ENCODE assay signal across 8 cellular contexts in genomic region chr19:12681074-12681987, GRCh38. TPM values are rescaled to one million over a fixed set of nuclear protein-coding genes. Genes with fewer than 3 reads are reported as not detected.
DNase-seq lines count a peak whose midpoint lies in the region; ATAC-seq and TF ChIP-seq lines count a peak whose summit lies in the region.

TSS of gene DHPS (minus strand) at chr19:12681880. CDS start at chr19:12681766, 114 bp downstream.

- ATAC-seq in HG03442 (IDR thresholded peaks at IDR 0.05; ENCODE audit: unreplicated experiment) = peak; percentile 67
- ATAC-seq in activated CD4-positive, alpha-beta T cell treated with anti-CD3 and anti-CD28 coated beads for 36 hours = peak; percentile 90

- no peaks in the 10 kb centered on the region for H3K27me3 Mint-ChIP-seq in activated CD4-positive, alpha-beta T cell treated with anti-CD3 and anti-CD28 coated beads for 36 hours

- CTCF ChIA-PET in activated CD4-positive, alpha-beta T cell treated with anti-CD3 and anti-CD28 coated beads for 36 hours (lab: Charles Lee) = interaction anchor here (0.6 to 1.8 kb wide), 9 partner anchors 10 to 1266 kb away, joined by 3 to 7 read pairs (median 3); no protein-coding TSS in a partner anchor

- peak within 1 kb of the TSS; percentile 97 for H3K27ac Mint-ChIP-seq in activated CD4-positive, alpha-beta T cell treated with anti-CD3 and anti-CD28 coated beads for 36 hours

- peak within 1 kb of the TSS; percentile 99 for H3K4me3 Mint-ChIP-seq in activated CD4-positive, alpha-beta T cell treated with anti-CD3 and anti-CD28 coated beads for 36 hours

- intact Hi-C loops in activated CD4-positive, alpha-beta T cell treated with anti-CD3 and anti-CD28 coated beads for 36 hours (cut with DNase I, micrococcal nuclease) = loop anchor here (1.0 to 2.0 kb wide), 13 partner anchors 12 to 519 kb away; partner anchors contain the start of genes FBXW9 (in 2 of the 2), FARSA (in 1 of the 2), GET3 (in 1 of the 2) and NACC1 (in 1 of the 2)

- peak within 1 kb of the TSS; percentile 97 for H3K4me3 ChIP-seq in choroid plexus epithelial cell (ENCODE audit: low read depth, low read length)

- peak; percentile 85 for TF ChIP-seq POLR2A in GM19193 (IDR thresholded peaks at IDR 0.05; ENCODE audit: extremely low read depth, insufficient read depth, insufficient read length)

- POLR2A ChIA-PET in activated CD4-positive, alpha-beta T cell treated with anti-CD3 and anti-CD28 coated beads for 36 hours (lab: Charles Lee) = interaction anchor here (0.5 to 1.8 kb wide), 14 partner anchors 10 to 224 kb away, joined by 3 to 13 read pairs (median 3); partner anchors contain the start of genes JUNB, MAN2B1, TRIR and WDR83

- no peaks in the 10 kb centered on the region for H3K9me3 Mint-ChIP-seq in activated CD4-positive, alpha-beta T cell treated with anti-CD3 and anti-CD28 coated beads for 36 hours (ENCODE audit: low read depth)

- DNase-seq in AML-193 (lab: John Stamatoyannopoulos, UW) (peak; percentile 92), NCI-H524 (lab: John Stamatoyannopoulos, UW) (peak; percentile 99), choroid plexus epithelial cell (ENCODE audit: low read depth) (peak; percentile 99), kidney glomerular epithelial cell (lab: John Stamatoyannopoulos, UW) (peak; percentile 96)
- DNase-seq in activated CD4-positive, alpha-beta T cell treated with anti-CD3 and anti-CD28 coated beads for 36 hours = peak; percentile 94
- peak; percentile 72 to 73 for DNase-seq in stimulated activated CD4-positive, alpha-beta T cell treated with anti-CD3 and anti-CD28 coated beads, Interleukin-1b, Interleukin-23, amount 100 ng/mL, for 1 hour (ENCODE audit: low read depth in 2 of 2)

- peaks cover 32% of the 10 kb centered on the region for H3K36me3 Mint-ChIP-seq in activated CD4-positive, alpha-beta T cell treated with anti-CD3 and anti-CD28 coated beads for 36 hours (ENCODE audit: low read depth)

- peaks cover 23% of the 10 kb centered on the region for H3K4me1 Mint-ChIP-seq in activated CD4-positive, alpha-beta T cell treated with anti-CD3 and anti-CD28 coated beads for 36 hours

- TF ChIP-seq CTCF in choroid plexus epithelial cell (conservative IDR thresholded peaks at IDR 0.05; ENCODE audit: low read depth, low read length) = no peak

RNA-seq across cellular contexts. Expression of gene DHPS, which starts in this region (rescaled TPM):
- 100 to 1,000 TPM; 101 to 112 TPM for total RNA-seq in activated CD4-positive, alpha-beta T cell treated with anti-CD3 and anti-CD28 coated beads for 36 hours

Comparison
In these comparisons a context has a peak if more than half of its experiments do, and no peak if none do; other contexts are left out.
1. Peak in every context shown above with its lines: DNase-seq, ATAC-seq and H3K4me3 ChIP-seq.